ENCODE assay signal across 18 cellular contexts in genomic region chr7:25305831-25306230, GRCh38.
A peak's percentile ranks its signal among the peaks of the same experiment; 100 is the strongest.
DNase-seq lines count a peak whose midpoint lies in the region; ATAC-seq, FAIRE-seq and TF ChIP-seq lines count a peak whose summit lies in the region.
"Had no signal": no experiment of that assay in that cellular context is flagged by ENCODE, and none has a peak within 500 bp of the region (broad histone marks: within the 10 kb centered on the region; RNA-seq: fewer than 3 reads in every experiment).

No MANE protein-coding gene starts in this region.

- FAIRE-seq in bronchial epithelial cell (lab: Jason Lieb, UNC) = no peak
- FAIRE-seq in RCC 7860 (lab: Jason Lieb, UNC) = no peak
- FAIRE-seq: A204.1, D721Med, GM12891, H54 had no signal

- H3K27ac ChIP-seq in mesenchymal stem cell (ENCODE audit: low read length, poor library complexity, severe bottlenecking) (no peak overlapping the region), left ventricle myocardium inferior (replicated peaks) (no peak overlapping the region)

- no peak overlapping the region for H3K4ac ChIP-seq in mesenchymal stem cell (ENCODE audit: low read depth in 1 of 2, low read length in 2 of 2)

- no peak overlapping the region for H3K4me2 ChIP-seq in mesenchymal stem cell (ENCODE audit: low read length, poor library complexity, severe bottlenecking)
- H3K4me2 ChIP-seq: GM23338 had no signal

- intact Hi-C loops in left ventricle myocardium inferior (cut with micrococcal nuclease) = no loop called here

- H3K23ac ChIP-seq in mesenchymal stem cell (ENCODE audit: low read length in 2 of 2) = no peak overlapping the region

- DNase-seq in NCI-H226 = peak; percentile 28
- DNase-seq in bronchial epithelial cell (ENCODE audit: low read depth) = peak; percentile 44
- DNase-seq in mesenchymal stem cell = peak; percentile 55
- DNase-seq in RCC 7860 (ENCODE audit: low spot score) = no peak
- no peak for DNase-seq in left ventricle myocardium inferior
- DNase-seq: ACHN; BE2C; C1 segment of cervical spinal cord; Caco-2; CD4-positive, alpha-beta T cell; HFFc6 had no signal

- H3K18ac ChIP-seq in mesenchymal stem cell (ENCODE audit: low read depth in 1 of 2, low read length in 2 of 2) = no peak overlapping the region

- H4K91ac ChIP-seq in mesenchymal stem cell (ENCODE audit: low read length) = no peak overlapping the region

- H2BK12ac ChIP-seq in mesenchymal stem cell (ENCODE audit: low read length in 2 of 2) = no peak overlapping the region

- H2BK5ac ChIP-seq in mesenchymal stem cell (ENCODE audit: low read depth, low read length, poor library complexity, severe bottlenecking) = no peak overlapping the region

- no peak overlapping the region for H3K14ac ChIP-seq in mesenchymal stem cell (ENCODE audit: low read length in 2 of 2)

- H2AK5ac ChIP-seq in mesenchymal stem cell (ENCODE audit: low read length, severe bottlenecking) = no peak overlapping the region

- H3K27me3 ChIP-seq in bronchial epithelial cell (ENCODE audit: control insufficient read depth, insufficient read depth, low read length) (no peaks in the 10 kb centered on the region), mesenchymal stem cell (ENCODE audit: control insufficient read depth in 1 of 2, insufficient read depth in 1 of 2, low read length in 2 of 2) (no peaks in the 10 kb centered on the region), left ventricle myocardium inferior (ENCODE audit: low read depth) (no peaks in the 10 kb centered on the region)

- no peak overlapping the region for H2BK15ac ChIP-seq in mesenchymal stem cell (ENCODE audit: low read depth, poor library complexity, severe bottlenecking)

- 100% methylated on average over 1 of the region's 1 CpG for WGBS in mesenchymal stem cell

- H2AFZ ChIP-seq in mesenchymal stem cell (ENCODE audit: low read depth, low read length) = no peak overlapping the region
- H2AFZ ChIP-seq: GM23338 had no signal

- H3K79me1 ChIP-seq in mesenchymal stem cell (replicated peaks; ENCODE audit: low read length, poor library complexity, severe bottlenecking) = no peaks in the 10 kb centered on the region

- H3K36me3 ChIP-seq in bronchial epithelial cell (ENCODE audit: control insufficient read depth, insufficient read depth, low read length) (no peaks in the 10 kb centered on the region), mesenchymal stem cell (ENCODE audit: control insufficient read depth in 1 of 2, insufficient read depth in 2 of 2, low read depth in 1 of 2, low read length in 2 of 2) (no peaks in the 10 kb centered on the region), left ventricle myocardium inferior (no peaks in the 10 kb centered on the region)
- H3K36me3 ChIP-seq: BE2C had no signal

- H2BK120ac ChIP-seq in mesenchymal stem cell (ENCODE audit: low read depth, low read length) = no peak overlapping the region

- H3K4me3 ChIP-seq in bronchial epithelial cell (ENCODE audit: low read depth, low read length) = no peak overlapping the region
- H3K4me3 ChIP-seq in mesenchymal stem cell (ENCODE audit: insufficient read depth in 1 of 2, low read depth in 1 of 2, low read length in 2 of 2) = no peak overlapping the region
- no peak overlapping the region for H3K4me3 ChIP-seq in left ventricle myocardium inferior
- H3K4me3 ChIP-seq: GM23338 had no signal

- H3K4me1 ChIP-seq in mesenchymal stem cell (ENCODE audit: control insufficient read depth, insufficient read depth, low read depth, low read length) (no peaks in the 10 kb centered on the region), left ventricle myocardium inferior (peaks cover 17% of the 10 kb centered on the region)
- H3K4me1 ChIP-seq: BE2C, Caco-2 had no signal

- H4K8ac ChIP-seq in mesenchymal stem cell (ENCODE audit: low read length) = no peak overlapping the region

- TF ChIP-seq CTCF in bronchial epithelial cell (IDR thresholded peaks at IDR 0.05; ENCODE audit: insufficient read depth, low read length, severe bottlenecking) = no peak
- no peak for TF ChIP-seq CTCF in left ventricle myocardium inferior (IDR thresholded peaks at IDR 0.05; ENCODE audit: borderline replicate concordance)

- ATAC-seq in HG03378 (IDR thresholded peaks at IDR 0.05; ENCODE audit: unreplicated experiment) = no peak
- ATAC-seq: GM23338, HCT116 had no signal

- no peak overlapping the region for H3K9ac ChIP-seq in mesenchymal stem cell (ENCODE audit: low read length)

- no peaks in the 10 kb centered on the region for H3K9me3 ChIP-seq in mesenchymal stem cell (ENCODE audit: control insufficient read depth, low read length)
- H3K9me3 ChIP-seq in left ventricle myocardium inferior (replicated peaks) = no peaks in the 10 kb centered on the region
- H3K9me3 ChIP-seq: BE2C, Caco-2 had no signal

Comparison
In these comparisons a context has a peak if more than half of its experiments do, and no peak if none do; other contexts are left out.
1. DNase-seq: peak in NCI-H226 (single experiment), bronchial epithelial cell (single experiment) and mesenchymal stem cell (single experiment); none in RCC 7860 (single experiment) and left ventricle myocardium inferior (single experiment).